ENCODE assay signal across 27 cellular contexts in genomic region chr2:207990784-207991183, GRCh38. TPM values are rescaled to one million over a fixed set of nuclear protein-coding genes. Genes with fewer than 3 reads are reported as not detected.
DNase-seq lines count a peak whose midpoint lies in the region; ATAC-seq, FAIRE-seq and TF ChIP-seq lines count a peak whose summit lies in the region.
"Had no signal": no experiment of that assay in that cellular context is flagged by ENCODE, and none has a peak within 500 bp of the region (broad histone marks: within the 10 kb centered on the region; RNA-seq: fewer than 3 reads in every experiment).

No MANE protein-coding gene starts in this region.

- no peak overlapping the region for H3K27ac Mint-ChIP-seq in naive thymus-derived CD4-positive, alpha-beta T cell
- H3K27ac Mint-ChIP-seq in WTC11 = no peak overlapping the region
- H3K27ac Mint-ChIP-seq: CD14-positive monocyte; CD4-positive, alpha-beta memory T cell; CD4-positive, CD25-positive, alpha-beta regulatory T cell had no signal

- H3K27ac ChIP-seq in VCaP = peak overlapping the region; percentile 60
- no peak overlapping the region for H3K27ac ChIP-seq in pancreas
- no peak overlapping the region for H3K27ac ChIP-seq in naive thymus-derived CD4-positive, alpha-beta T cell (ENCODE audit: low read depth, low read length)
- H3K27ac ChIP-seq: BLaER1 had no signal

- POLR2A ChIA-PET in naive thymus-derived CD4-positive, alpha-beta T cell (lab: Charles Lee) = no interaction called here
- POLR2A ChIA-PET in WTC11 (lab: Charles Lee) = no interaction called here

- CTCF ChIA-PET in naive thymus-derived CD4-positive, alpha-beta T cell (lab: Charles Lee) = no interaction called here
- CTCF ChIA-PET in WTC11 (lab: Charles Lee) = interaction anchor here (0.5 kb wide), 1 partner anchor 78 kb away, joined by 3 read pairs; no protein-coding TSS in a partner anchor

- no peaks in the 10 kb centered on the region for H3K9me3 ChIP-seq in pancreas
- H3K9me3 ChIP-seq in naive thymus-derived CD4-positive, alpha-beta T cell (ENCODE audit: control insufficient read depth in 2 of 3, low read length in 3 of 3) = no peaks in the 10 kb centered on the region
- H3K9me3 ChIP-seq: BE2C, BLaER1 had no signal

- TF ChIP-seq CTCF in VCaP (conservative IDR thresholded peaks at IDR 0.05) (no peak), pancreas (IDR thresholded peaks at IDR 0.05) (no peak), WTC11 (IDR thresholded peaks at IDR 0.05) (no peak)

- intact Hi-C loops in pancreas (cut with DNase I) = no loop called here
- intact Hi-C loops in naive thymus-derived CD4-positive, alpha-beta T cell (cut with micrococcal nuclease) = no loop called here

- DNase-seq in pancreas = no peak
- DNase-seq in naive thymus-derived CD4-positive, alpha-beta T cell = no peak
- no peak for DNase-seq in T1000 (lab: John Stamatoyannopoulos, UW)
- no peak for DNase-seq in WTC11 (ENCODE audit: low spot score)
- DNase-seq: 8988T; ACHN; C1 segment of cervical spinal cord; CD4-positive, alpha-beta memory T cell; CD4-positive, CD25-positive, alpha-beta regulatory T cell; CD8-positive, alpha-beta memory T cell; COR-L47; DMS 273 treated with DMSO at 0.1 percent for 48 hours; DMS153; DMS53; DMS79; DND-41; EL; GDM1 had no signal

- ATAC-seq in esophagus mucosa (peak; percentile 42), pancreas (peak; percentile 60 to 84 (median 65)), WTC11 (no peak)
- ATAC-seq in naive thymus-derived CD4-positive, alpha-beta T cell = no peak
- ATAC-seq: GM12878 had no signal

- H3K27me3 Mint-ChIP-seq in naive thymus-derived CD4-positive, alpha-beta T cell = no peaks in the 10 kb centered on the region
- H3K27me3 Mint-ChIP-seq in WTC11 (ENCODE audit: low read depth) = no peaks in the 10 kb centered on the region
- H3K27me3 Mint-ChIP-seq: CD4-positive, alpha-beta memory T cell; CD4-positive, CD25-positive, alpha-beta regulatory T cell; CD8-positive, alpha-beta memory T cell had no signal

- peaks cover 0 to 19% (median 10%) of the 10 kb centered on the region in 7 donors for H3K4me1 Mint-ChIP-seq in naive thymus-derived CD4-positive, alpha-beta T cell
- no peaks in the 10 kb centered on the region for H3K4me1 Mint-ChIP-seq in WTC11

- H3K4me3 Mint-ChIP-seq in naive thymus-derived CD4-positive, alpha-beta T cell = no peak overlapping the region
- no peak overlapping the region for H3K4me3 Mint-ChIP-seq in WTC11
- H3K4me3 Mint-ChIP-seq: CD14-positive monocyte; CD4-positive, alpha-beta memory T cell; CD4-positive, CD25-positive, alpha-beta regulatory T cell; CD8-positive, alpha-beta memory T cell had no signal

- peaks cover 0 to 12% (median 6%) of the 10 kb centered on the region in 3 donors for H3K4me1 ChIP-seq in pancreas
- no peaks in the 10 kb centered on the region for H3K4me1 ChIP-seq in naive thymus-derived CD4-positive, alpha-beta T cell (ENCODE audit: control insufficient read depth in 2 of 2, insufficient read depth in 2 of 2, low read length in 2 of 2)
- H3K4me1 ChIP-seq: BE2C, BLaER1 had no signal

- H3K36me3 Mint-ChIP-seq in naive thymus-derived CD4-positive, alpha-beta T cell = peaks cover 0 to 19% (median 8%) of the 10 kb centered on the region in 5 donors
- H3K36me3 Mint-ChIP-seq in WTC11 = no peaks in the 10 kb centered on the region

- no peaks in the 10 kb centered on the region for H3K9me3 Mint-ChIP-seq in naive thymus-derived CD4-positive, alpha-beta T cell
- no peaks in the 10 kb centered on the region for H3K9me3 Mint-ChIP-seq in WTC11
- H3K9me3 Mint-ChIP-seq: CD14-positive monocyte; CD4-positive, alpha-beta memory T cell; CD4-positive, CD25-positive, alpha-beta regulatory T cell; CD8-positive, alpha-beta memory T cell had no signal

- H3K27me3 ChIP-seq in pancreas = no peaks in the 10 kb centered on the region
- H3K27me3 ChIP-seq in naive thymus-derived CD4-positive, alpha-beta T cell (ENCODE audit: control insufficient read depth in 2 of 2, insufficient read depth in 2 of 2, low read length in 2 of 2) = no peaks in the 10 kb centered on the region
- H3K27me3 ChIP-seq: BE2C, BLaER1 had no signal

- FAIRE-seq in pancreas (lab: Jason Lieb, UNC) = no peak
- FAIRE-seq: A204.1, GM12878, GM12892, GM18507 had no signal

- H3K4me3 ChIP-seq in pancreas = no peak overlapping the region
- H3K4me3 ChIP-seq in naive thymus-derived CD4-positive, alpha-beta T cell (ENCODE audit: low read length) = no peak overlapping the region
- H3K4me3 ChIP-seq: BLaER1, GM12878 had no signal

- no peaks in the 10 kb centered on the region for H3K36me3 ChIP-seq in pancreas
- H3K36me3 ChIP-seq in naive thymus-derived CD4-positive, alpha-beta T cell (ENCODE audit: control insufficient read depth in 2 of 3, insufficient read depth in 3 of 3, low read length in 3 of 3) = no peaks in the 10 kb centered on the region
- H3K36me3 ChIP-seq: BE2C, BLaER1 had no signal

TF ChIP-seq in WTC11, 78 proteins besides CTCF, POLR2A, EP300 and RAD21 (continues in another document):
- TF ChIP-seq ATF1 (CRISPR knock-in tag; IDR thresholded peaks at IDR 0.05) (no peak), PRDM15 (CRISPR knock-in tag; IDR thresholded peaks at IDR 0.05) (no peak), FOXP4 (CRISPR knock-in tag; IDR thresholded peaks at IDR 0.05) (no peak), USF2 (CRISPR knock-in tag; IDR thresholded peaks at IDR 0.05) (no peak), IRF1 (CRISPR knock-in tag; IDR thresholded peaks at IDR 0.05) (no peak), E2F1 (CRISPR knock-in tag; IDR thresholded peaks at IDR 0.05) (no peak)

RNA-seq across cellular contexts. Expression of gene PLEKHM3, which starts 34.5 kb away (rescaled TPM):
- total RNA-seq in esophagus mucosa (4.7 TPM), pancreas (10 to 100 TPM in 1 of 6 donors, 1 to 10 TPM in 5; 4.6 to 10.2 (median 5.4) TPM), WTC11 (2021) (4.3 to 5.8 TPM (median 4.5 TPM) in 3 replicates)
- 1 to 10 TPM; 3.0 to 5.6 TPM for polyA plus RNA-seq in pancreas
- 10 to 100 TPM in 4 of 5 experiments, 1 to 10 TPM in 1; 6.1 to 19.4 (median 15.5) TPM for total RNA-seq in naive thymus-derived CD4-positive, alpha-beta T cell
- polyA plus RNA-seq in naive thymus-derived CD4-positive, alpha-beta T cell = 1 to 10 TPM; 3.8 to 5.4 TPM

Comparison
In these comparisons a context has a peak if more than half of its experiments do, and no peak if none do; other contexts are left out.
1. ATAC-seq: peak in esophagus mucosa (single experiment) and pancreas (4 of 4); none in naive thymus-derived CD4-positive, alpha-beta T cell (single experiment) and WTC11 (single experiment).